Comparison of ENCODE assay signal across 8 cellular contexts in genomic region chr5:40436535-40437237, GRCh38.
DNase-seq lines count a peak whose midpoint lies in the region; ATAC-seq, FAIRE-seq and TF ChIP-seq lines count a peak whose summit lies in the region.

No MANE protein-coding gene starts in this region.

- peak overlapping the region; percentile 94 for H3K27ac Mint-ChIP-seq in activated naive CD4-positive, alpha-beta T cell treated with anti-CD3 and anti-CD28 coated beads for 36 hours
- H3K27ac Mint-ChIP-seq in HFFc6, result no peak overlapping the region

- H3K27me3 ChIP-seq in right lobe of liver (no peaks in the 10 kb centered on the region), HepG2 (ENCODE audit: control insufficient read depth in 1 of 2, insufficient read depth in 2 of 2, low read length in 2 of 2) (no peaks in the 10 kb centered on the region), upper lobe of left lung (no peaks in the 10 kb centered on the region), A673 (replicated peaks; ENCODE audit: insufficient read depth, low read depth, low read length, poor library complexity) (no peaks in the 10 kb centered on the region)

- CTCF ChIA-PET in HepG2 (lab: Yijun Ruan, JAX; ENCODE audit: low intra/inter-chr PET ratio, low total read pairs), result no interaction called here
- CTCF ChIA-PET in activated naive CD4-positive, alpha-beta T cell treated with anti-CD3 and anti-CD28 coated beads for 36 hours (lab: Charles Lee), result interaction anchor here (0.6 to 2.2 kb wide), 12 partner anchors 9 to 745 kb away, joined by 3 to 6 read pairs (median 4); no protein-coding TSS in a partner anchor
- CTCF ChIA-PET in A673 (lab: Charles Lee), result no interaction called here

- H3K9me3 Mint-ChIP-seq in activated naive CD4-positive, alpha-beta T cell treated with anti-CD3 and anti-CD28 coated beads for 36 hours, result peaks cover 7% of the 10 kb centered on the region
- no peaks in the 10 kb centered on the region for H3K9me3 Mint-ChIP-seq in HFFc6

- H3K36me3 ChIP-seq in right lobe of liver, result no peaks in the 10 kb centered on the region
- no peaks in the 10 kb centered on the region for H3K36me3 ChIP-seq in HepG2 (replicated peaks in 1 of 2; ENCODE audit: control insufficient read depth in 1 of 2, insufficient read depth in 2 of 2, low read length in 2 of 2)
- H3K36me3 ChIP-seq in upper lobe of left lung, result no peaks in the 10 kb centered on the region
- no peaks in the 10 kb centered on the region for H3K36me3 ChIP-seq in A673 (ENCODE audit: insufficient read depth, low read length, poor library complexity, severe bottlenecking)

- H3K9me3 ChIP-seq in right lobe of liver, result no peaks in the 10 kb centered on the region
- no peaks in the 10 kb centered on the region for H3K9me3 ChIP-seq in HepG2 (ENCODE audit: low read length)
- no peaks in the 10 kb centered on the region for H3K9me3 ChIP-seq in upper lobe of left lung
- H3K9me3 ChIP-seq in A673 (ENCODE audit: low read depth, low read length, poor library complexity, severe bottlenecking), result no peaks in the 10 kb centered on the region

- no peak overlapping the region for H2AFZ ChIP-seq in HepG2 (ENCODE audit: low read length)

- TF ChIP-seq EP300 in HepG2 (IDR thresholded peaks at IDR 0.05; ENCODE audit: low read depth in 2 of 2, low read length in 2 of 2), result no peak
- no peak for TF ChIP-seq EP300 in HepG2 (CRISPR knock-in tag; IDR thresholded peaks at IDR 0.05; ENCODE audit: borderline replicate concordance)
- no peak for TF ChIP-seq EP300 in upper lobe of left lung (IDR thresholded peaks at IDR 0.05)

- WGBS in right lobe of liver (ENCODE audit: insufficient coverage, low coverage, low lambda C conversion rate, missing lambda C conversion rate), result 39% methylated on average over 9 of the region's 9 CpGs
- WGBS in HepG2 (ENCODE audit: low lambda C conversion rate), result 61% methylated on average over 9 of the region's 9 CpGs
- 64 to 70% methylated on average over 9 of the region's 9 CpGs for WGBS in upper lobe of left lung, 2 donors

- H3K79me2 ChIP-seq in HepG2 (ENCODE audit: insufficient read depth, low read length), result no peaks in the 10 kb centered on the region

- peaks cover 1% of the 10 kb centered on the region for H3K36me3 Mint-ChIP-seq in activated naive CD4-positive, alpha-beta T cell treated with anti-CD3 and anti-CD28 coated beads for 36 hours (ENCODE audit: low read depth)
- no peaks in the 10 kb centered on the region for H3K36me3 Mint-ChIP-seq in HFFc6 (ENCODE audit: low read depth)

- TF ChIP-seq CTCF in right lobe of liver (IDR thresholded peaks at IDR 0.05) (no peak), HepG2 (CRISPR knock-in tag; IDR thresholded peaks at IDR 0.05) (no peak), upper lobe of left lung (IDR thresholded peaks at IDR 0.05) (no peak), HFFc6 (IDR thresholded peaks at IDR 0.05) (no peak), A673 (conservative IDR thresholded peaks at IDR 0.05; ENCODE audit: low read depth, low read length) (no peak)

- ATAC-seq in right lobe of liver (peak in 3 of 4 donors; percentile 52 to 65 (median 58)), HepG2 (no peak), HG03280 (IDR thresholded peaks at IDR 0.05; ENCODE audit: unreplicated experiment) (peak; percentile 53), upper lobe of left lung (ENCODE audit: low FRiP score in 2 of 2) (peak in 1 of 2 donors; percentile 41)

- DNase-seq in right lobe of liver (no peak), HepG2 (ENCODE audit: low spot score) (no peak), upper lobe of left lung (no peak), AG08395 (ENCODE audit: low spot score) (no peak), HFFc6 (no peak), A673 (ENCODE audit: low spot score) (no peak)
- DNase-seq in activated naive CD4-positive, alpha-beta T cell treated with anti-CD3 and anti-CD28 coated beads for 36 hours, result peak; percentile 70

- H3K4me3 ChIP-seq in right lobe of liver (no peak overlapping the region), HepG2 (replicated peaks in 1 of 3; ENCODE audit: insufficient read depth in 1 of 3, low read depth in 2 of 3, low read length in 3 of 3) (no peak overlapping the region), upper lobe of left lung (no peak overlapping the region), A673 (ENCODE audit: low read depth, low read length, poor library complexity, severe bottlenecking) (no peak overlapping the region)

- no peak overlapping the region for H3K9ac ChIP-seq in HepG2 (ENCODE audit: insufficient read depth, low read depth, low read length)

- H4K20me1 ChIP-seq in HepG2 (ENCODE audit: insufficient read depth, low read length), result no peaks in the 10 kb centered on the region

- H3K4me1 ChIP-seq in right lobe of liver (no peaks in the 10 kb centered on the region), HepG2 (ENCODE audit: insufficient read depth, low read length) (peaks cover 12% of the 10 kb centered on the region), upper lobe of left lung (peaks cover 0 to under 1% (median 0%) of the 10 kb centered on the region in 4 donors), A673 (ENCODE audit: insufficient read depth, low read length, poor library complexity, severe bottlenecking) (peaks cover 13% of the 10 kb centered on the region)

- FAIRE-seq in HepG2 (lab: Jason Lieb, UNC), result no peak

- TF ChIP-seq RAD21 in HepG2 (CRISPR knock-in tag; IDR thresholded peaks at IDR 0.05), result no peak

- in situ Hi-C loops in HepG2 (cut with HindIII; ENCODE audit: extremely low pct_ligation_motif_present, low pct_unique_long_range_greater_than_20kb), result no loop called here

- no peaks in the 10 kb centered on the region for H3K27me3 Mint-ChIP-seq in activated naive CD4-positive, alpha-beta T cell treated with anti-CD3 and anti-CD28 coated beads for 36 hours (ENCODE audit: low read depth)
- H3K27me3 Mint-ChIP-seq in HFFc6 (ENCODE audit: insufficient read depth), result peaks cover 9% of the 10 kb centered on the region

- POLR2A ChIA-PET in HepG2 (lab: Yijun Ruan, JAX), result no interaction called here
- POLR2A ChIA-PET in A673 (lab: Charles Lee; ENCODE audit: low non-redundant PET), result no interaction called here

- intact Hi-C loops in right lobe of liver (cut with DNase I), result no loop called here
- intact Hi-C loops in HepG2 (cut with micrococcal nuclease; ENCODE audit: unreplicated experiment), result no loop called here
- intact Hi-C loops in activated naive CD4-positive, alpha-beta T cell treated with anti-CD3 and anti-CD28 coated beads for 36 hours (cut with micrococcal nuclease), result loop anchor here (1.0 to 5.0 kb wide), 12 partner anchors 8 to 488 kb away; partner anchors contain the start of gene PTGER4
- intact Hi-C loops in A673 (cut with micrococcal nuclease; ENCODE audit: unreplicated experiment), result no loop called here

- no peak for TF ChIP-seq POLR2A in right lobe of liver (IDR thresholded peaks at IDR 0.05)
- TF ChIP-seq POLR2A in HepG2 (IDR thresholded peaks at IDR 0.05; ENCODE audit: insufficient read depth in 1 of 2, low read depth in 2 of 2, low read length in 2 of 2), result no peak
- TF ChIP-seq POLR2A in upper lobe of left lung (IDR thresholded peaks at IDR 0.05), result no peak

- H3K4me3 Mint-ChIP-seq in activated naive CD4-positive, alpha-beta T cell treated with anti-CD3 and anti-CD28 coated beads for 36 hours, result peak overlapping the region; percentile 40
- no peak overlapping the region for H3K4me3 Mint-ChIP-seq in HFFc6

- BruUV-seq in HepG2 (replicated peaks; lab: Mats Ljungman, UMichigan) (no TSS peak), A673 (replicated peaks; lab: Mats Ljungman, UMichigan) (no TSS peak)

- H3K27ac ChIP-seq in right lobe of liver, result no peak overlapping the region
- H3K27ac ChIP-seq in HepG2 (ENCODE audit: extremely low read length, insufficient read depth, low read length), result no peak overlapping the region
- peak overlapping the region in 3 of 4 donors; percentile 4 to 53 (median 22) for H3K27ac ChIP-seq in upper lobe of left lung
- no peak overlapping the region for H3K27ac ChIP-seq in A673 (ENCODE audit: low read depth, low read length, poor library complexity, severe bottlenecking)

- H3K4me1 Mint-ChIP-seq in activated naive CD4-positive, alpha-beta T cell treated with anti-CD3 and anti-CD28 coated beads for 36 hours (ENCODE audit: low read depth), result peaks cover 77% of the 10 kb centered on the region
- peaks cover 10% of the 10 kb centered on the region for H3K4me1 Mint-ChIP-seq in HFFc6 (ENCODE audit: low read depth)

- no peak overlapping the region for H3K4me2 ChIP-seq in HepG2 (ENCODE audit: low read depth, low read length)

TF ChIP-seq in HepG2, 621 proteins besides CTCF, POLR2A, EP300 and RAD21 (continues in another document):
- TF ChIP-seq AKAP8 (CRISPR knock-in tag; IDR thresholded peaks at IDR 0.05), result no peak
- no peak for TF ChIP-seq ZXDC (CRISPR knock-in tag; IDR thresholded peaks at IDR 0.05)
- TF ChIP-seq ZNF276 (CRISPR knock-in tag; IDR thresholded peaks at IDR 0.05; ENCODE audit: low read depth), result no peak
- TF ChIP-seq ZNF878 (CRISPR knock-in tag; IDR thresholded peaks at IDR 0.05), result no peak

Comparison
In these comparisons a context has a peak if more than half of its experiments do, and no peak if none do; other contexts are left out.
1. H3K27ac ChIP-seq: peak in upper lobe of left lung (3 of 4); none in right lobe of liver (0 of 3), HepG2 (single experiment) and A673 (single experiment).